Comparison of ENCODE assay signal across 8 cellular contexts in the genomic region with DNA sequence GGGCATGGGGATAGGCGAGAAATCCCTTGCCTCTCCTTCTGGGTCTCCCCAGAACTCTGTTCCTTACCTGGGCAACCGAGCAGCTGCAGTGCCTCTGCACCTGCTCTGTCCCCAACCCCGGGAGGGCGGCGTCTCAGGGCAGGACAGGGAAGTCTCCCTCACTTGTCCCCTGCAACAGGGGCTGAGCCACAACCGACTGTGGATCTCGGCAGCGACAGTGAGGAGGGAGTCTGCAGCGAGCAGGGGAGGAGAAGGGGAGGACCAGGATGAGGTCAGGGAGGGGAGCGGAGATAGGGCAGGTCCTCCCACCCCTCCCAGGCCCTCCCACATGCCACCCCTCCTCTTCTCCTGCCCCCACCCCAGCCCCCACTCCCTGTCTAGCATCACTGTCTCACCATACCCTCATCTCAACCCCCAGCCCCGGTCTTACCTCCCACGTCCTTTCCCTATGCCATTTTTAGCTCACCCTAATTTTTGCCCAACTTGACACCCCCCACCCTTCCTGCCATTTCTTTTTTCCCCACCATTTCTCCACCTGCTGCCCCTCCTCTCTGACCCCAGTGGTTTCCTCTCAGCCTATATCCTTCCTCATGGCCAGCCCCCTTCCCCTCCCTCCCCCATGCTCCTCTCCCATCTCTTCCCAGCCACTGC. TPM values are rescaled to one million over a fixed set of nuclear protein-coding genes. Genes with fewer than 3 reads are reported as not detected.
DNase-seq lines count a peak whose midpoint lies in the region; ATAC-seq, FAIRE-seq and TF ChIP-seq lines count a peak whose summit lies in the region.

Gene TNXB (minus strand): TSS at position 225 of the 651 bp plus-strand sequence. CDS start 11,140 bp downstream, outside the sequence.

- SMC1A ChIA-PET in GM12878 (lab: Charles Lee; ENCODE audit: uncharacterized antibody, unreplicated experiment), result no interaction called here

- FAIRE-seq in GM12878 (lab: Jason Lieb, UNC) (no peak), HepG2 (lab: Jason Lieb, UNC) (no peak)

- TF ChIP-seq EP300 in GM12878 (IDR thresholded peaks at IDR 0.05; ENCODE audit: borderline replicate concordance in 1 of 2, control insufficient read depth in 1 of 2, low read depth in 2 of 2, low read length in 2 of 2) (no peak), HepG2 (IDR thresholded peaks at IDR 0.05; ENCODE audit: low read depth in 2 of 2, low read length in 2 of 2) (no peak), HepG2 (CRISPR knock-in tag; IDR thresholded peaks at IDR 0.05; ENCODE audit: borderline replicate concordance) (no peak), stomach (IDR thresholded peaks at IDR 0.05) (no peak)

- no peak for ATAC-seq in GM12878
- peak; percentile 5; the same call in 2 of the 3 replicates for ATAC-seq in HepG2
- ATAC-seq in HG03432 (IDR thresholded peaks at IDR 0.05; ENCODE audit: unreplicated experiment), result no peak
- no peak for ATAC-seq in GM21381 (IDR thresholded peaks at IDR 0.05; ENCODE audit: unreplicated experiment)

- H3K9me3 Mint-ChIP-seq in activated CD4-positive, alpha-beta T cell treated with anti-CD3 and anti-CD28 coated beads, Interleukin-2, amount 10 ng/mL, durations not matched to agents 7 days and 5 days, result no peaks in the 10 kb centered on the region

- H3K27me3 ChIP-seq in HUES64 (ENCODE audit: insufficient read depth, low read length) (peaks cover 14% of the 10 kb centered on the region), GM12878 (replicated peaks in 1 of 2; ENCODE audit: control insufficient read depth in 2 of 2, insufficient read depth in 2 of 2, low read length in 1 of 2) (peaks cover 0 to under 1% of the 10 kb centered on the region in 2 experiments; a peak in 2 of 4 replicates), HepG2 (ENCODE audit: control insufficient read depth in 1 of 2, insufficient read depth in 2 of 2, low read length in 2 of 2) (peaks cover 0 to 19% of the 10 kb centered on the region in 2 experiments; a peak in 4 of 5 replicates), stomach (peaks cover 0 to 5% (median 0%) of the 10 kb centered on the region in 3 donors)

- peaks cover 2% of the 10 kb centered on the region for H3K36me3 Mint-ChIP-seq in activated CD4-positive, alpha-beta T cell treated with anti-CD3 and anti-CD28 coated beads, Interleukin-2, amount 10 ng/mL, durations not matched to agents 7 days and 5 days (ENCODE audit: low read depth)

- BruUV-seq in GM12878 (replicated peaks; lab: Mats Ljungman, UMichigan) (no TSS peak), HepG2 (replicated peaks; lab: Mats Ljungman, UMichigan) (no TSS peak)

- peaks cover 7% of the 10 kb centered on the region for H3K4me1 Mint-ChIP-seq in activated CD4-positive, alpha-beta T cell treated with anti-CD3 and anti-CD28 coated beads, Interleukin-2, amount 10 ng/mL, durations not matched to agents 7 days and 5 days

- H3K4me3 ChIP-seq in HUES64 (ENCODE audit: low read length) (peak within 1 kb of the TSS; percentile 14; the same call in 1 of the 2 replicates), GM12878 (no peak within 1 kb of the TSS), HepG2 (replicated peaks in 1 of 3; ENCODE audit: insufficient read depth in 1 of 3, low read depth in 2 of 3, low read length in 3 of 3) (no peak within 1 kb of the TSS), stomach (peak within 1 kb of the TSS; percentile 29 to 37 (median 32))

- intact Hi-C loops in GM12878 (cut with micrococcal nuclease; ENCODE audit: unreplicated experiment) (no loop called here), HepG2 (cut with micrococcal nuclease; ENCODE audit: unreplicated experiment) (no loop called here), stomach (cut with DNase I; ENCODE audit: low total_unique reads) (no loop called here)

- TF ChIP-seq CTCF in GM12878 (IDR thresholded peaks at IDR 0.05 in 2 of 3, conservative IDR thresholded peaks at IDR 0.05 in 1 of 3; ENCODE audit: control insufficient read depth in 2 of 3, extremely low read depth in 1 of 3, insufficient read depth in 1 of 3, low read depth in 3 of 3, low read length in 3 of 3) (no peak), HepG2 (CRISPR knock-in tag; IDR thresholded peaks at IDR 0.05) (no peak), stomach (IDR thresholded peaks at IDR 0.05) (no peak)

- H3K36me3 ChIP-seq in HUES64 (ENCODE audit: insufficient read depth, low read length) (no peaks in the 10 kb centered on the region), GM12878 (ENCODE audit: control insufficient read depth in 2 of 2, insufficient read depth in 2 of 2, low read length in 1 of 2) (no peaks in the 10 kb centered on the region), HepG2 (replicated peaks in 1 of 2; ENCODE audit: control insufficient read depth in 1 of 2, insufficient read depth in 2 of 2, low read length in 2 of 2) (no peaks in the 10 kb centered on the region), stomach (peaks cover 0 to under 1% (median 0%) of the 10 kb centered on the region in 4 donors)

- H3K79me2 ChIP-seq in GM12878 (ENCODE audit: control insufficient read depth, insufficient read depth, low read length) (no peaks in the 10 kb centered on the region), HepG2 (ENCODE audit: insufficient read depth, low read length) (no peaks in the 10 kb centered on the region)

- H3K9ac ChIP-seq in HUES64 (ENCODE audit: low read depth, low read length), result no peak within 1 kb of the TSS
- H3K9ac ChIP-seq in GM12878 (ENCODE audit: control insufficient read depth, insufficient read depth, low read length), result no peak within 1 kb of the TSS
- no peak within 1 kb of the TSS for H3K9ac ChIP-seq in HepG2 (ENCODE audit: insufficient read depth, low read depth, low read length)

- DNase-seq in GM12878 (ENCODE audit: low read depth, low spot score), result no peak
- no peak for DNase-seq in HepG2 (ENCODE audit: low spot score)
- DNase-seq in stomach, result no peak
- no peak for DNase-seq in activated CD4-positive, alpha-beta T cell treated with anti-CD3 and anti-CD28 coated beads, Interleukin-2, amount 10 ng/mL, durations not matched to agents 7 days and 5 days
- no peak for DNase-seq in MV-4-11 (lab: John Stamatoyannopoulos, UW)

- in situ Hi-C loops in GM12878 (cut with MboI), result no loop called here
- in situ Hi-C loops in HepG2 (cut with HindIII; ENCODE audit: extremely low pct_ligation_motif_present, low pct_unique_long_range_greater_than_20kb), result no loop called here

- peaks cover 28% of the 10 kb centered on the region for H3K27me3 Mint-ChIP-seq in activated CD4-positive, alpha-beta T cell treated with anti-CD3 and anti-CD28 coated beads, Interleukin-2, amount 10 ng/mL, durations not matched to agents 7 days and 5 days

- no peak within 1 kb of the TSS for H3K4me3 Mint-ChIP-seq in activated CD4-positive, alpha-beta T cell treated with anti-CD3 and anti-CD28 coated beads, Interleukin-2, amount 10 ng/mL, durations not matched to agents 7 days and 5 days

- TF ChIP-seq RAD21 in GM12878 (IDR thresholded peaks at IDR 0.05; ENCODE audit: insufficient read depth, low read depth, low read length) (no peak), HepG2 (CRISPR knock-in tag; IDR thresholded peaks at IDR 0.05) (no peak)

- H4K20me1 ChIP-seq in GM12878 (ENCODE audit: control insufficient read depth, insufficient read depth), result no peaks in the 10 kb centered on the region
- H4K20me1 ChIP-seq in HepG2 (ENCODE audit: insufficient read depth, low read length), result no peaks in the 10 kb centered on the region

- H3K27ac ChIP-seq in HUES64 (ENCODE audit: low read depth, low read length) (no peak within 1 kb of the TSS), GM12878 (ENCODE audit: control insufficient read depth, insufficient read depth) (no peak within 1 kb of the TSS), HepG2 (ENCODE audit: extremely low read length, insufficient read depth, low read length) (no peak within 1 kb of the TSS), stomach (peak within 1 kb of the TSS; percentile 22 to 85 (median 76))

- no peak within 1 kb of the TSS for H3K27ac Mint-ChIP-seq in activated CD4-positive, alpha-beta T cell treated with anti-CD3 and anti-CD28 coated beads, Interleukin-2, amount 10 ng/mL, durations not matched to agents 7 days and 5 days

- 28% methylated on average over 10 of the region's 12 CpGs for WGBS in HUES64
- WGBS in GM12878 (ENCODE audit: insufficient coverage, insufficient replicate concordance, low lambda C conversion rate, missing lambda C conversion rate), result 0% methylated on average over 8 of the region's 12 CpGs
- 29% methylated on average over 12 of the region's 12 CpGs for WGBS in HepG2 (ENCODE audit: low lambda C conversion rate)
- WGBS in stomach, 5 donors, result 7 to 17% (median 13%) methylated on average over 7 to 12 of the region's 12 CpGs

- no peaks in the 10 kb centered on the region for H3K9me3 ChIP-seq in HUES64 (ENCODE audit: insufficient read depth, low read depth, low read length)
- no peaks in the 10 kb centered on the region for H3K9me3 ChIP-seq in GM12878 (replicated peaks; ENCODE audit: control insufficient read depth, insufficient read depth, low read length)
- H3K9me3 ChIP-seq in HepG2 (ENCODE audit: low read length), result no peaks in the 10 kb centered on the region
- no peaks in the 10 kb centered on the region for H3K9me3 ChIP-seq in stomach

- RAD21 ChIA-PET in GM12878 (lab: Charles Lee; ENCODE audit: unreplicated experiment), result no interaction called here

- POLR2A ChIA-PET in GM12878 (lab: Charles Lee), result interaction anchor here (1.1 kb wide), 1 partner anchor 86 kb away, joined by 5 read pairs; no protein-coding TSS in a partner anchor
- POLR2A ChIA-PET in HepG2 (lab: Yijun Ruan, JAX), result interaction anchor here (1.2 kb wide), 1 partner anchor 19 kb away, joined by 3 read pairs; the partner anchor contains the start of gene ATF6B
- POLR2A ChIA-PET in activated CD4-positive, alpha-beta T cell treated with anti-CD3 and anti-CD28 coated beads, Interleukin-2, amount 10 ng/mL, durations not matched to agents 7 days and 5 days (lab: Charles Lee), result no interaction called here

- CTCF ChIA-PET in GM12878 (lab: Yijun Ruan, JAX), result interaction anchor here (2.4 kb wide), 1 partner anchor 9 kb away, joined by 6 read pairs; no protein-coding TSS in a partner anchor
- CTCF ChIA-PET in HepG2 (lab: Yijun Ruan, JAX; ENCODE audit: low intra/inter-chr PET ratio, low total read pairs), result no interaction called here
- CTCF ChIA-PET in activated CD4-positive, alpha-beta T cell treated with anti-CD3 and anti-CD28 coated beads, Interleukin-2, amount 10 ng/mL, durations not matched to agents 7 days and 5 days (lab: Charles Lee), result no interaction called here

- H2AFZ ChIP-seq in GM12878 (ENCODE audit: control insufficient read depth, low read depth, low read length) (no peak within 1 kb of the TSS), HepG2 (ENCODE audit: low read length) (no peak within 1 kb of the TSS)

- H3K4me1 ChIP-seq in HUES64 (ENCODE audit: insufficient read depth, low read length), result peaks cover 12% of the 10 kb centered on the region
- H3K4me1 ChIP-seq in GM12878 (ENCODE audit: control insufficient read depth, insufficient read depth, low read length), result no peaks in the 10 kb centered on the region
- peaks cover 16% of the 10 kb centered on the region for H3K4me1 ChIP-seq in HepG2 (ENCODE audit: insufficient read depth, low read length)
- H3K4me1 ChIP-seq in stomach, result peaks cover 46 to 86% (median 65%) of the 10 kb centered on the region in 4 donors

- H3K4me2 ChIP-seq in GM12878 (ENCODE audit: control insufficient read depth, insufficient read depth), result no peak within 1 kb of the TSS
- no peak within 1 kb of the TSS for H3K4me2 ChIP-seq in HepG2 (ENCODE audit: low read depth, low read length)

- TF ChIP-seq POLR2A in GM12878 (IDR thresholded peaks at IDR 0.05; ENCODE audit: low read depth, low read length) (peak; percentile 61), HepG2 (IDR thresholded peaks at IDR 0.05; ENCODE audit: insufficient read depth in 1 of 2, low read depth in 2 of 2, low read length in 2 of 2) (no peak), stomach (IDR thresholded peaks at IDR 0.05) (no peak)

RNA-seq across cellular contexts. Expression of gene TNXB, which starts in this region (rescaled TPM):
- 1.5 TPM for polyA plus RNA-seq in HUES64 (2013, experiment 1 of 2)
- 1.2 TPM for polyA plus RNA-seq in HUES64 (2013, experiment 2 of 2)
- total RNA-seq in GM12878 (2013; cell fraction: nucleolus; rRNA removed), result 38.2 and 45.9 TPM in 2 replicates
- 0.28 and 1.8 TPM in 2 replicates for total RNA-seq in GM12878 (2014; rRNA removed)
- total RNA-seq in GM12878 (2014; rRNA removed; fragmentation: Illumina TruSeq; extraction: Trizol), result 0.49 and 0.69 TPM in 2 replicates
- 1.6 and 2.5 TPM in 2 replicates for total RNA-seq in GM12878 (2021)
- 0.10 TPM for polyA plus RNA-seq in GM12878 (2011; ENCODE audit: low read depth)
- 0.49 and 0.87 TPM in 2 replicates for polyA plus RNA-seq in GM12878 (2011; rRNA removed)
- polyA plus RNA-seq in GM12878 (2011; cell fraction: cytosol; rRNA removed), result 0.32 and 0.82 TPM in 2 replicates
- 4.8 and 6.0 TPM in 2 replicates for polyA plus RNA-seq in GM12878 (2011; cell fraction: nucleus; rRNA removed)
- 3.0 and 4.0 TPM in 2 replicates for polyA plus RNA-seq in GM12878 (2012)
- polyA plus RNA-seq in GM12878 (2014; fragmentation: Illumina TruSeq; extraction: Trizol), result 0.02 and 1.4 TPM in 2 replicates
- polyA plus RNA-seq in GM12878 (2014; fragmentation: Nextera tagmentation; extraction: Ambion mirVana), result not detected
- 1.7 and 3.6 TPM in 2 replicates for polyA plus RNA-seq in GM12878 (2014; rRNA removed)
- polyA plus RNA-seq in GM12878 (2016; fragmentation: Nextera tagmentation; extraction: Ambion mirVana), result under 1 TPM; 0.03 to 0.07 TPM
- polyA minus RNA-seq in GM12878 (2011; rRNA and poly(A)+ RNA removed), result 2.0 and 2.4 TPM in 2 replicates
- polyA minus RNA-seq in GM12878 (2011; cell fraction: cytosol; rRNA and poly(A)+ RNA removed), result 0.42 TPM in 1 of 2 replicates, not detected in the other
- 3.6 and 6.0 TPM in 2 replicates for polyA minus RNA-seq in GM12878 (2011; cell fraction: nucleus; rRNA and poly(A)+ RNA removed)
- 0.74 and 1.6 TPM in 2 replicates for total RNA-seq in HepG2 (2016; rRNA removed; fragmentation: Illumina TruSeq; extraction: Trizol)
- 0.20 and 0.35 TPM in 2 replicates for total RNA-seq in HepG2 (2016; cell fraction: cytosol; rRNA removed; fragmentation: Illumina TruSeq; extraction: Trizol; ENCODE audit: low read depth)
- total RNA-seq in HepG2 (2016; cell fraction: insoluble cytoplasmic fraction; rRNA removed; fragmentation: Illumina TruSeq; extraction: Trizol), result 0.86 and 1.5 TPM in 2 replicates
- total RNA-seq in HepG2 (2016; cell fraction: membrane; rRNA removed; fragmentation: Illumina TruSeq; extraction: Trizol), result 0.65 and 0.83 TPM in 2 replicates
- 1.9 and 2.9 TPM in 2 replicates for total RNA-seq in HepG2 (2016; cell fraction: nucleus; rRNA removed; fragmentation: Illumina TruSeq; extraction: Trizol)
- polyA plus RNA-seq in HepG2 (2011; rRNA removed), result 2.7 and 2.9 TPM in 2 replicates
- polyA plus RNA-seq in HepG2 (2011; cell fraction: cytosol; rRNA removed), result 1.8 and 3.0 TPM in 2 replicates
- 11.9 and 13.2 TPM in 2 replicates for polyA plus RNA-seq in HepG2 (2011; cell fraction: nucleus; rRNA removed)
- 2.9 and 4.4 TPM in 2 replicates for polyA plus RNA-seq in HepG2 (2012)
- 0.37 and 0.42 TPM in 2 replicates for polyA plus RNA-seq in HepG2 (2016; cell fraction: cytosol; fragmentation: Illumina TruSeq; extraction: Trizol; ENCODE audit: low read depth)
- 0.76 and 1.1 TPM in 2 replicates for polyA plus RNA-seq in HepG2 (2016; cell fraction: insoluble cytoplasmic fraction; fragmentation: Illumina TruSeq; extraction: Trizol; ENCODE audit: low read depth)
- 0.43 and 0.76 TPM in 2 replicates for polyA plus RNA-seq in HepG2 (2016; cell fraction: membrane; fragmentation: Illumina TruSeq; extraction: Trizol; ENCODE audit: low read depth)
- 1.9 and 4.8 TPM in 2 replicates for polyA plus RNA-seq in HepG2 (2016; cell fraction: nucleus; fragmentation: Illumina TruSeq; extraction: Trizol; ENCODE audit: insufficient read depth, low read depth)
- polyA minus RNA-seq in HepG2 (2011; rRNA and poly(A)+ RNA removed; ENCODE audit: low replicate concordance), result 1.8 and 5.9 TPM in 2 replicates
- 0.49 and 2.0 TPM in 2 replicates for polyA minus RNA-seq in HepG2 (2011; cell fraction: cytosol; rRNA and poly(A)+ RNA removed)
- 6.1 and 7.2 TPM in 2 replicates for polyA minus RNA-seq in HepG2 (2011; cell fraction: nucleus; rRNA and poly(A)+ RNA removed)
- 100 to 1,000 TPM in 1 of 5 donors, 10 to 100 TPM in 4; 43.8 to 408 (median 71.0) TPM for total RNA-seq in stomach
- 10 to 100 TPM; 15.1 to 17.7 (median 15.7) TPM for polyA plus RNA-seq in stomach
- total RNA-seq in activated CD4-positive, alpha-beta T cell treated with anti-CD3 and anti-CD28 coated beads, Interleukin-2, amount 10 ng/mL, durations not matched to agents 7 days and 5 days, result 1 to 10 TPM; 3.9 to 6.7 TPM

Comparison
In these comparisons a context has a peak if more than half of its experiments do, and no peak if none do; other contexts are left out.
1. H3K27ac ChIP-seq: peak in stomach (5 of 5); none in HUES64 (single experiment), GM12878 (single experiment) and HepG2 (single experiment).
2. H3K4me3 ChIP-seq: peak in HUES64 (single experiment) and stomach (4 of 4); none in GM12878 (single experiment) and HepG2 (0 of 3).